ENCODE assay signal across 14 cellular contexts in the genomic region with DNA sequence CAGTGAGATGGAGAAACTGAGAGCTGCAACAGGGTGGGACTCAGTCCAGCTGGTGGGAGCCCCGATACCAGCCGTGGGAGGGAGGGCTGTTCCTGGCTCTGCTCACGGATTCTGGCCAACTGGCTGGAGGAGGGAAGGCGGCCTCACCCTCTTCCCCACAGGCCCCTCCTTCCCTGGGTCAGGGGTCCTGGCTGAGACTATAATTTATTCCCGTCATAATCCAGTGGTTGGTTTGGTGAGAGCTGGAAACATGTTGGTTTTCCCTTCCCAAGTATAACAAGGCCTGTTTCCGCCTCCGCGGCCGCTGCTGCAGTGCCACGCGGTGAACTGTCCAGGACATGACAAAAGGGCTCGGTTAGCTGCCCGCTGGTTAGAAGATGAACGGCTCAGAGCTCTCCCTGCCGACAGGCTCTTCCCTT. TPM values are rescaled to one million over a fixed set of nuclear protein-coding genes. Genes with fewer than 3 reads are reported as not detected.
DNase-seq lines count a peak whose midpoint lies in the region; ATAC-seq and TF ChIP-seq lines count a peak whose summit lies in the region.
"Had no signal": no experiment of that assay in that cellular context is flagged by ENCODE, and none has a peak within 500 bp of the region (broad histone marks: within the 10 kb centered on the region; RNA-seq: fewer than 3 reads in every experiment).

No MANE protein-coding gene starts in this region.

- H3K4me1 Mint-ChIP-seq in nephron, result peaks cover 44% of the 10 kb centered on the region
- H3K4me1 Mint-ChIP-seq: activated CD4-positive, alpha-beta T cell treated with anti-CD3 and anti-CD28 coated beads for 36 hours had no signal

- intact Hi-C loops in adrenal gland (cut with DNase I) (no loop called here), esophagus squamous epithelium (cut with DNase I) (no loop called here), testis (cut with DNase I; ENCODE audit: low total_unique reads) (no loop called here)

- H3K9me3 ChIP-seq in adrenal gland (replicated peaks in 1 of 3), result no peaks in the 10 kb centered on the region
- H3K9me3 ChIP-seq in esophagus squamous epithelium, result no peaks in the 10 kb centered on the region
- H3K9me3 ChIP-seq in testis, result no peaks in the 10 kb centered on the region

- peaks cover 0 to 26% of the 10 kb centered on the region in 2 donors for H3K4me1 ChIP-seq in adrenal gland (replicated peaks in 1 of 2)
- peaks cover 63 to 100% (median 73%) of the 10 kb centered on the region in 3 donors for H3K4me1 ChIP-seq in esophagus squamous epithelium
- H3K4me1 ChIP-seq in testis, result peaks cover 12% of the 10 kb centered on the region

- no peaks in the 10 kb centered on the region for H3K36me3 ChIP-seq in adrenal gland (replicated peaks in 1 of 2)
- H3K36me3 ChIP-seq in esophagus squamous epithelium, result peaks cover 0 to 45% (median 0%) of the 10 kb centered on the region in 3 donors
- H3K36me3 ChIP-seq in testis (ENCODE audit: low read depth, missing control alignments), result no peaks in the 10 kb centered on the region

- DNase-seq in adrenal gland, result peak in 5 of 7 donors; percentile 43 to 79 (median 55)
- DNase-seq in esophagus squamous epithelium (lab: John Stamatoyannopoulos, UW), result no peak
- DNase-seq in testis, result peak; percentile 46
- no peak for DNase-seq in NCI-H345 treated with DMSO at 0.1 percent for 48 hours (lab: John Stamatoyannopoulos, UW; ENCODE audit: unreplicated experiment)
- DNase-seq in T-helper 1 cell, result no peak
- no peak for DNase-seq in NCI-H1048 (lab: John Stamatoyannopoulos, UW)
- DNase-seq: activated CD4-positive, alpha-beta T cell treated with anti-CD3 and anti-CD28 coated beads for 36 hours; activated naive CD4-positive, alpha-beta T cell treated with anti-CD3 and anti-CD28 coated beads for 36 hours; MV-4-11; NCI-H774; stimulated activated CD4-positive, alpha-beta T cell treated with anti-CD3 and anti-CD28 coated beads, Interleukin-12 subunit alpha, Interleukin-12 subunit beta, amount 100 ng/mL, for 4 hours; stimulated activated CD8-positive, alpha-beta memory T cell treated with anti-CD3 and anti-CD28 coated beads, Interleukin-4, amount 100 ng/mL, for 48 hours had no signal

- no peak for TF ChIP-seq POLR2A in adrenal gland (IDR thresholded peaks at IDR 0.05)
- TF ChIP-seq POLR2A in esophagus squamous epithelium (IDR thresholded peaks at IDR 0.05), result no peak
- no peak for TF ChIP-seq POLR2A in testis (IDR thresholded peaks at IDR 0.05)

- no peak for TF ChIP-seq CTCF in adrenal gland (IDR thresholded peaks at IDR 0.05)
- TF ChIP-seq CTCF in esophagus squamous epithelium (IDR thresholded peaks at IDR 0.05), result no peak
- TF ChIP-seq CTCF in nephron (IDR thresholded peaks at IDR 0.05; ENCODE audit: unreplicated experiment in 3 of 3), result no peak
- TF ChIP-seq CTCF in testis (IDR thresholded peaks at IDR 0.05), result no peak

- no peak overlapping the region for H3K4me3 Mint-ChIP-seq in nephron
- H3K4me3 Mint-ChIP-seq: activated CD4-positive, alpha-beta T cell treated with anti-CD3 and anti-CD28 coated beads for 36 hours; activated naive CD4-positive, alpha-beta T cell treated with anti-CD3 and anti-CD28 coated beads for 36 hours had no signal

- ATAC-seq in GM18861 (IDR thresholded peaks at IDR 0.05; ENCODE audit: unreplicated experiment), result no peak
- ATAC-seq: activated CD4-positive, alpha-beta T cell treated with anti-CD3 and anti-CD28 coated beads for 36 hours had no signal

- no peaks in the 10 kb centered on the region for H3K9me3 Mint-ChIP-seq in nephron
- H3K9me3 Mint-ChIP-seq: activated naive CD4-positive, alpha-beta T cell treated with anti-CD3 and anti-CD28 coated beads for 36 hours had no signal

- peaks cover 25% of the 10 kb centered on the region for H3K36me3 Mint-ChIP-seq in nephron (ENCODE audit: low read depth)

- H3K4me3 ChIP-seq in adrenal gland (no peak overlapping the region), esophagus squamous epithelium (no peak overlapping the region), testis (no peak overlapping the region)

- H3K27ac Mint-ChIP-seq in nephron, result peak overlapping the region; percentile 76 to 88 (median 84)
- H3K27ac Mint-ChIP-seq: activated CD4-positive, alpha-beta T cell treated with anti-CD3 and anti-CD28 coated beads for 36 hours; activated naive CD4-positive, alpha-beta T cell treated with anti-CD3 and anti-CD28 coated beads for 36 hours had no signal

- peak overlapping the region in 2 of 5 donors; percentile 79 to 84 for H3K27ac ChIP-seq in adrenal gland
- H3K27ac ChIP-seq in esophagus squamous epithelium, result peak overlapping the region; percentile 74 to 93 (median 90)
- H3K27ac ChIP-seq in testis, result no peak overlapping the region

- WGBS in adrenal gland, 4 donors, result 60 to 92% (median 74%) methylated on average over 12 to 15 of the region's 15 CpGs
- WGBS in esophagus squamous epithelium, 2 donors, result 34 to 39% methylated on average over 11 to 13 of the region's 15 CpGs
- WGBS in testis, 2 donors, result 60 to 90% methylated on average over 8 to 15 of the region's 15 CpGs

- peaks cover 9% of the 10 kb centered on the region for H3K27me3 Mint-ChIP-seq in nephron (ENCODE audit: low read depth)

- H3K27me3 ChIP-seq in adrenal gland, result no peaks in the 10 kb centered on the region
- no peaks in the 10 kb centered on the region for H3K27me3 ChIP-seq in esophagus squamous epithelium
- no peaks in the 10 kb centered on the region for H3K27me3 ChIP-seq in testis

RNA-seq across cellular contexts. Expression of a gene that starts 10.0 kb away (rescaled TPM):
- total RNA-seq in adrenal gland (10 to 100 TPM; 15.0 to 92.0 (median 43.0) TPM), esophagus squamous epithelium (100 to 1,000 TPM; 104 to 243 (median 112) TPM), testis (10 to 100 TPM; 43.1 to 45.4 TPM)
- polyA plus RNA-seq in adrenal gland (10 to 100 TPM; 10.5 to 21.0 (median 19.9) TPM), testis (ENCODE audit: insufficient read depth, low read depth, low replicate concordance) (51.0 TPM)

Comparison
In these comparisons a context has a peak if more than half of its experiments do, and no peak if none do; other contexts are left out.
1. DNase-seq: peak in adrenal gland (5 of 7) and testis (single experiment); none in esophagus squamous epithelium (single experiment), NCI-H345 treated with DMSO at 0.1 percent for 48 hours (single experiment), T-helper 1 cell (0 of 5) and NCI-H1048 (single experiment).
2. H3K27ac ChIP-seq: peak in esophagus squamous epithelium (4 of 4); none in testis (0 of 2).